In the genomic region with DNA sequence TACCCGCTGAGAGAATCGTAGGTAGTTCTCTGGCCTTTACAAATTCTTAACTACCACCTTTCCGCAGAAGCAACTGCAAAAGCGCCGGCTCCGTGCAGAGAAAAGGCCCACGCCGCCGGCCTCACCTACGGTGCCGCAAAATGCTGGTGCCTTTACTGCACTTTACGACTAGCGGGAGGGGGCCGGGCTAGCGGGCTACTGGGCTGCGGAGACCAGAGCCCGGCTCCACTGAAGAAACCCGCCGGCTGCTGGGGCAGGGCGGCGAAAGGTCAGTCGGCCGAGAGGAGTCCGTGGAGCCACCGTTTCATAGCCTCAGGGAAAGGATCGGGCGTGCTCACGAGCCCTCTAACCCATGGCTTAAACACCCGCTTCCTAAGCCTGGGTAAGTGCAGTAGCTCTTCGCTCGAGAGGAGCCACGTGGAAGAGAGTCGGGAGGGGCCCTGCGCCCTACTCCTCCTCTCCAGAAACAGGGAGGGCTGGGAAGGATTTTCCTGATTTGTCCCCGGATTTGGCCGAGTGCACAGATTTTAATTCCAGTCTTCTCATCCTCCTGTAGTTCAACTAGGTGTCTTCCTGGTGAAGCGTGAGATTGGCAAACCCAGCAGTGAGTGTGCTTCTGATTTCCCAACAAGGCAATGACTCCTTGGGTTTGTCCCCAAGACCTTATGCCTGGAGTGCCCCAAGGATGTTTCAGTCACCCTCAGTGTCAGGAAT, we compare ENCODE assay signal across 1 cellular context.
TF ChIP-seq lines count a peak whose summit lies in the region.

A gene with protein sequence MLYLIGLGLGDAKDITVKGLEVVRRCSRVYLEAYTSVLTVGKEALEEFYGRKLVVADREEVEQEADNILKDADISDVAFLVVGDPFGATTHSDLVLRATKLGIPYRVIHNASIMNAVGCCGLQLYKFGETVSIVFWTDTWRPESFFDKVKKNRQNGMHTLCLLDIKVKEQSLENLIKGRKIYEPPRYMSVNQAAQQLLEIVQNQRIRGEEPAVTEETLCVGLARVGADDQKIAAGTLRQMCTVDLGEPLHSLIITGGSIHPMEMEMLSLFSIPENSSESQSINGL (minus strand): TSS at position 105 of the 714 bp plus-strand sequence. CDS start 341 bp downstream, outside the sequence.

TF ChIP-seq in HEK293, 187 proteins besides CTCF, POLR2A, EP300 and RAD21 (continued from another document):
- TF ChIP-seq, protein P1, sequence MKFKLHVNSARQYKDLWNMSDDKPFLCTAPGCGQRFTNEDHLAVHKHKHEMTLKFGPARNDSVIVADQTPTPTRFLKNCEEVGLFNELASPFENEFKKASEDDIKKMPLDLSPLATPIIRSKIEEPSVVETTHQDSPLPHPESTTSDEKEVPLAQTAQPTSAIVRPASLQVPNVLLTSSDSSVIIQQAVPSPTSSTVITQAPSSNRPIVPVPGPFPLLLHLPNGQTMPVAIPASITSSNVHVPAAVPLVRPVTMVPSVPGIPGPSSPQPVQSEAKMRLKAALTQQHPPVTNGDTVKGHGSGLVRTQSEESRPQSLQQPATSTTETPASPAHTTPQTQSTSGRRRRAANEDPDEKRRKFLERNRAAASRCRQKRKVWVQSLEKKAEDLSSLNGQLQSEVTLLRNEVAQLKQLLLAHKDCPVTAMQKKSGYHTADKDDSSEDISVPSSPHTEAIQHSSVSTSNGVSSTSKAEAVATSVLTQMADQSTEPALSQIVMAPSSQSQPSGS (tag by site-specific recombination; IDR thresholded peaks at IDR 0.05; ENCODE audit: low read depth), result no peak
- TF ChIP-seq ZNF16 (tag by site-specific recombination; IDR thresholded peaks at IDR 0.05; ENCODE audit: low read depth), result no peak
- no peak for TF ChIP-seq GLI2 (tag by site-specific recombination; IDR thresholded peaks at IDR 0.05; ENCODE audit: borderline replicate concordance, low read depth)
- TF ChIP-seq, protein P2, sequence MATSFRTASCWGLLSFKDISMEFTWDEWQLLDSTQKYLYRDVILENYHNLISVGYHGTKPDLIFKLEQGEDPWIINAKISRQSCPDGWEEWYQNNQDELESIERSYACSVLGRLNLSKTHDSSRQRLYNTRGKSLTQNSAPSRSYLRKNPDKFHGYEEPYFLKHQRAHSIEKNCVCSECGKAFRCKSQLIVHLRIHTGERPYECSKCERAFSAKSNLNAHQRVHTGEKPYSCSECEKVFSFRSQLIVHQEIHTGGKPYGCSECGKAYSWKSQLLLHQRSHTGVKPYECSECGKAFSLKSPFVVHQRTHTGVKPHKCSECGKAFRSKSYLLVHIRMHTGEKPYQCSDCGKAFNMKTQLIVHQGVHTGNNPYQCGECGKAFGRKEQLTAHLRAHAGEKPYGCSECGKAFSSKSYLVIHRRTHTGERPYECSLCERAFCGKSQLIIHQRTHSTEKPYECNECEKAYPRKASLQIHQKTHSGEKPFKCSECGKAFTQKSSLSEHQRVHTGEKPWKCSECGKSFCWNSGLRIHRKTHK (tag by site-specific recombination; IDR thresholded peaks at IDR 0.05), result no peak
- TF ChIP-seq, protein P3, sequence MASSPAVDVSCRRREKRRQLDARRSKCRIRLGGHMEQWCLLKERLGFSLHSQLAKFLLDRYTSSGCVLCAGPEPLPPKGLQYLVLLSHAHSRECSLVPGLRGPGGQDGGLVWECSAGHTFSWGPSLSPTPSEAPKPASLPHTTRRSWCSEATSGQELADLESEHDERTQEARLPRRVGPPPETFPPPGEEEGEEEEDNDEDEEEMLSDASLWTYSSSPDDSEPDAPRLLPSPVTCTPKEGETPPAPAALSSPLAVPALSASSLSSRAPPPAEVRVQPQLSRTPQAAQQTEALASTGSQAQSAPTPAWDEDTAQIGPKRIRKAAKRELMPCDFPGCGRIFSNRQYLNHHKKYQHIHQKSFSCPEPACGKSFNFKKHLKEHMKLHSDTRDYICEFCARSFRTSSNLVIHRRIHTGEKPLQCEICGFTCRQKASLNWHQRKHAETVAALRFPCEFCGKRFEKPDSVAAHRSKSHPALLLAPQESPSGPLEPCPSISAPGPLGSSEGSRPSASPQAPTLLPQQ (tag by site-specific recombination; IDR thresholded peaks at IDR 0.05), result peak; percentile 82
- no peak for TF ChIP-seq ZNF239 (tag by site-specific recombination; IDR thresholded peaks at IDR 0.05)
- peak; percentile 46; the same call in 1 of the 2 replicates for TF ChIP-seq ZNF391 (tag by site-specific recombination; IDR thresholded peaks at IDR 0.05; ENCODE audit: borderline replicate concordance, low read depth)
- TF ChIP-seq, protein P4, sequence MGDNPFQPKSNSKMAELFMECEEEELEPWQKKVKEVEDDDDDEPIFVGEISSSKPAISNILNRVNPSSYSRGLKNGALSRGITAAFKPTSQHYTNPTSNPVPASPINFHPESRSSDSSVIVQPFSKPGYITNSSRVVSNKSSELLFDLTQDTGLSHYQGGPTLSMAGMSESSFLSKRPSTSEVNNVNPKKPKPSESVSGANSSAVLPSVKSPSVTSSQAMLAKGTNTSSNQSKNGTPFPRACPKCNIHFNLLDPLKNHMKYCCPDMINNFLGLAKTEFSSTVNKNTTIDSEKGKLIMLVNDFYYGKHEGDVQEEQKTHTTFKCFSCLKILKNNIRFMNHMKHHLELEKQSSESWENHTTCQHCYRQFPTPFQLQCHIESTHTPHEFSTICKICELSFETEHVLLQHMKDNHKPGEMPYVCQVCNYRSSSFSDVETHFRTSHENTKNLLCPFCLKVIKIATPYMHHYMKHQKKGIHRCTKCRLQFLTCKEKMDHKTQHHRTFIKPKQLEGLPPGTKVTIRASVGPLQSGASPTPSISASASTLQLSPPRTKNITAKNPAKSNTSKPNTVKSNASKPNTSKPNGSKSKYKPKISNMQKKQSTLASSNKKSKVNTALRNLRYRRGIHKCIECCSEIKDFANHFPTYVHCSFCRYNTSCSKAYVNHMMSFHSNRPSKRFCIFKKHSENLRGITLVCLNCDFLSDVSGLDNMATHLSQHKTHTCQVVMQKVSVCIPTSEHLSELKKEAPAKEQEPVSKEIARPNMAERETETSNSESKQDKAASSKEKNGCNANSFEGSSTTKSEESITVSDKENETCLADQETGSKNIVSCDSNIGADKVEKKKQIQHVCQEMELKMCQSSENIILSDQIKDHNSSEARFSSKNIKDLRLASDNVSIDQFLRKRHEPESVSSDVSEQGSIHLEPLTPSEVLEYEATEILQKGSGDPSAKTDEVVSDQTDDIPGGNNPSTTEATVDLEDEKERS (tag by site-specific recombination; IDR thresholded peaks at IDR 0.05), result no peak
- no peak for TF ChIP-seq ZNF626 (tag by site-specific recombination; IDR thresholded peaks at IDR 0.05)
- no peak for TF ChIP-seq ZNF223 (tag by site-specific recombination; IDR thresholded peaks at IDR 0.05)
- TF ChIP-seq ZNF366 (tag by site-specific recombination; conservative IDR thresholded peaks at IDR 0.05), result peak; percentile 48
- no peak for TF ChIP-seq HOXC10 (CRISPR knock-in tag; IDR thresholded peaks at IDR 0.05)
- peak; percentile 88 for TF ChIP-seq ZXDB (tag by site-specific recombination; IDR thresholded peaks at IDR 0.05)
- TF ChIP-seq, protein P5, sequence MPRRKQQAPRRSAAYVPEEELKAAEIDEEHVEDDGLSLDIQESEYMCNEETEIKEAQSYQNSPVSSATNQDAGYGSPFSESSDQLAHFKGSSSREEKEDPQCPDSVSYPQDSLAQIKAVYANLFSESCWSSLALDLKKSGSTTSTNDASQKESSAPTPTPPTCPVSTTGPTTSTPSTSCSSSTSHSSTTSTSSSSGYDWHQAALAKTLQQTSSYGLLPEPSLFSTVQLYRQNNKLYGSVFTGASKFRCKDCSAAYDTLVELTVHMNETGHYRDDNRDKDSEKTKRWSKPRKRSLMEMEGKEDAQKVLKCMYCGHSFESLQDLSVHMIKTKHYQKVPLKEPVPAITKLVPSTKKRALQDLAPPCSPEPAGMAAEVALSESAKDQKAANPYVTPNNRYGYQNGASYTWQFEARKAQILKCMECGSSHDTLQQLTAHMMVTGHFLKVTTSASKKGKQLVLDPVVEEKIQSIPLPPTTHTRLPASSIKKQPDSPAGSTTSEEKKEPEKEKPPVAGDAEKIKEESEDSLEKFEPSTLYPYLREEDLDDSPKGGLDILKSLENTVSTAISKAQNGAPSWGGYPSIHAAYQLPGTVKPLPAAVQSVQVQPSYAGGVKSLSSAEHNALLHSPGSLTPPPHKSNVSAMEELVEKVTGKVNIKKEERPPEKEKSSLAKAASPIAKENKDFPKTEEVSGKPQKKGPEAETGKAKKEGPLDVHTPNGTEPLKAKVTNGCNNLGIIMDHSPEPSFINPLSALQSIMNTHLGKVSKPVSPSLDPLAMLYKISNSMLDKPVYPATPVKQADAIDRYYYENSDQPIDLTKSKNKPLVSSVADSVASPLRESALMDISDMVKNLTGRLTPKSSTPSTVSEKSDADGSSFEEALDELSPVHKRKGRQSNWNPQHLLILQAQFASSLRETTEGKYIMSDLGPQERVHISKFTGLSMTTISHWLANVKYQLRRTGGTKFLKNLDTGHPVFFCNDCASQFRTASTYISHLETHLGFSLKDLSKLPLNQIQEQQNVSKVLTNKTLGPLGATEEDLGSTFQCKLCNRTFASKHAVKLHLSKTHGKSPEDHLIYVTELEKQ (tag by site-specific recombination; IDR thresholded peaks at IDR 0.05; ENCODE audit: borderline replicate concordance), result no peak
- no peak for TF ChIP-seq ZBTB21 (tag by site-specific recombination; IDR thresholded peaks at IDR 0.05)
- no peak for TF ChIP-seq YY1 (tag by site-specific recombination; IDR thresholded peaks at IDR 0.05)
- peak; percentile 22; the same call in 1 of the 2 replicates for TF ChIP-seq ZIC2 (tag by site-specific recombination; IDR thresholded peaks at IDR 0.05)
- no peak for TF ChIP-seq ZNF549 (tag by site-specific recombination; IDR thresholded peaks at IDR 0.05)
- 0 out of 2 replicates have a peak, but pooled peaks have one; percentile 38 for TF ChIP-seq ZFHX2 (tag by site-specific recombination; conservative IDR thresholded peaks at IDR 0.05)
- TF ChIP-seq ZNF416 (tag by site-specific recombination; IDR thresholded peaks at IDR 0.05), result no peak
